Comparison of ENCODE assay signal across 1 cellular context in genomic region chr6:20092071-20092566, GRCh38.
TF ChIP-seq lines count a peak whose summit lies in the region.

No MANE protein-coding gene starts in this region.

TF ChIP-seq in liver, 16 proteins besides CTCF, POLR2A, EP300 and RAD21 (continued from another document):
- TF ChIP-seq FOXA1 (IDR thresholded peaks at IDR 0.05) = no peak
